In the genomic region with DNA sequence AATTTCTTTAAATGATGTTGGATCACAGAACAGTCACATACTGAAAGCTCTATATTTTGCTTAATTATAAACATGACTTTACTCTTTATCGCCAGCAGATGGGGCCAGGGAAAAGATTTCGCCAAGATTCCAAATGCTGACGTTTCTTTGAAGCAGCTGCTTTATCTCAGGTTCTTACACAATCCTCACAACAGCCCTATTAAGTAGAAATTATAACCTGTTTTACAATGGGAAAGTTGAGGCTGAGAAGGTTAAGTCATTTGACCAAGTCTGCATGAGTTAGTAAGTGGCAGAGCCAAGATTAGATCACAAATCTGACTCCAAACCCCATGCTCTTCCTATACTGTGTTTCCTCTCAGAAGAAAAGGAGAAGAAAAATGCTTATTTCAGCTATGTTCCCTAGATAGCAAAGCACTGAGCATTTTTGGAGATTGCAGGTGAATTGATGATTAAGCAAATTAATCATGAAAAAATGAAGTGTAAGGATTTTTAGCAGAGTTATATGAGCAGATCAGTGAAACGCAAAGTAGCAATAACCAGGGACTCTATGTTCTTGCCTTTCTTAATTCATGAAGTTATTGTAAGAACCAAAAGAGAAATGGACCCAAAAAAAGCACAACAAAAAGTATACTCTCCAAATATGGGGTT, we compare ENCODE assay signal across 8 cellular contexts.
DNase-seq lines count a peak whose midpoint lies in the region; ATAC-seq, FAIRE-seq and TF ChIP-seq lines count a peak whose summit lies in the region.

No MANE protein-coding gene starts in this region.

- H3K9me3 ChIP-seq in A549 (no peaks in the 10 kb centered on the region), OCI-LY1 (ENCODE audit: low read length) (0 out of 2 replicates have a peak, but pooled peaks cover 2% of the 10 kb centered on the region), osteoblast (ENCODE audit: low read depth, low read length) (no peaks in the 10 kb centered on the region)

- TF ChIP-seq POLR2A in A549 (IDR thresholded peaks at IDR 0.05; ENCODE audit: low read length) = no peak

- peak; percentile 55 to 58; a peak in 4 of 5 replicates for TF ChIP-seq RAD21 in A549 (conservative IDR thresholded peaks at IDR 0.05 in 1 of 2, IDR thresholded peaks at IDR 0.05 in 1 of 2)

- POLR2A ChIA-PET in A549 (lab: Yijun Ruan, JAX) = no interaction called here

- no peak for FAIRE-seq in A549 (lab: Jason Lieb, UNC)

- H3K27ac ChIP-seq in A549 (no peak overlapping the region), OCI-LY1 (ENCODE audit: low read depth, low read length, poor library complexity, severe bottlenecking) (no peak overlapping the region), osteoblast (ENCODE audit: low read depth, low read length) (no peak overlapping the region)

- 23% methylated on average over 4 of the region's 4 CpGs for WGBS in A549 (ENCODE audit: missing lambda C conversion rate)

- H3K36me3 ChIP-seq in OCI-LY1 (ENCODE audit: insufficient read depth, low read length) (no peaks in the 10 kb centered on the region), osteoblast (ENCODE audit: insufficient read depth, low read length) (no peaks in the 10 kb centered on the region)

- no peaks in the 10 kb centered on the region for H3K9me2 ChIP-seq in OCI-LY1 (ENCODE audit: low read depth, low read length)

- no peaks in the 10 kb centered on the region for H3F3A ChIP-seq in OCI-LY1 (ENCODE audit: insufficient read depth, low read length)

- H3K4me1 ChIP-seq in A549 (no peaks in the 10 kb centered on the region), OCI-LY1 (ENCODE audit: insufficient read depth, low read length, severe bottlenecking) (no peaks in the 10 kb centered on the region), osteoblast (ENCODE audit: insufficient read depth, low read length) (peaks cover 3% of the 10 kb centered on the region)

- H3K4me2 ChIP-seq in A549 (no peak overlapping the region; the same call in 2 of the 3 replicates), OCI-LY1 (ENCODE audit: low read length) (no peak overlapping the region), osteoblast (ENCODE audit: insufficient read depth, low read length) (no peak overlapping the region)

- H3K27me3 ChIP-seq in OCI-LY1 (ENCODE audit: insufficient read depth, low read length) (no peaks in the 10 kb centered on the region), osteoblast (ENCODE audit: insufficient read depth, low read length) (no peaks in the 10 kb centered on the region)

- TF ChIP-seq EP300 in A549 (IDR thresholded peaks at IDR 0.05) = no peak

- H3K4me3 ChIP-seq in A549 (no peak overlapping the region), OCI-LY1 (ENCODE audit: low read depth, low read length, poor library complexity, severe bottlenecking) (no peak overlapping the region), epithelial cell of proximal tubule (ENCODE audit: low read depth, low read length) (no peak overlapping the region), osteoblast (ENCODE audit: insufficient read depth, low read length) (no peak overlapping the region)

- DNase-seq in A549 (ENCODE audit: low read depth in 1 of 2, low spot score in 1 of 2) (peak; percentile 10 to 47), epithelial cell of proximal tubule (ENCODE audit: low read depth) (no peak), osteoblast (ENCODE audit: insufficient read length, low spot score, missing footprints) (peak; percentile 43), left colon (no peak), NCI-H1694 (lab: John Stamatoyannopoulos, UW) (no peak)

- TF ChIP-seq CTCF in A549 (IDR thresholded peaks at IDR 0.05) (peak; percentile 37; the same call in 2 of the 3 replicates), GM12873 (IDR thresholded peaks at IDR 0.05; ENCODE audit: insufficient read depth, low read depth, low read length, missing control alignments) (peak; percentile 39), OCI-LY1 (IDR thresholded peaks at IDR 0.05; ENCODE audit: low read length) (peak; percentile 58), epithelial cell of proximal tubule (conservative IDR thresholded peaks at IDR 0.05; ENCODE audit: low read depth, low read length) (peak; percentile 68), osteoblast (IDR thresholded peaks at IDR 0.05; ENCODE audit: extremely low read depth, low read depth, low read length) (peak; percentile 63)

- H3K79me2 ChIP-seq in OCI-LY1 (ENCODE audit: insufficient read depth, low read length) = no peaks in the 10 kb centered on the region
- no peaks in the 10 kb centered on the region for H3K79me2 ChIP-seq in osteoblast (ENCODE audit: insufficient read depth, low read length)

- intact Hi-C loops in left colon (cut with DNase I, micrococcal nuclease) = loop anchor here in 1 of 2 donors (10.0 kb wide), 1 partner anchor 878 kb away; no protein-coding TSS in a partner anchor

- H2AFZ ChIP-seq in OCI-LY1 (ENCODE audit: low read length) (no peak overlapping the region), osteoblast (ENCODE audit: low read length) (no peak overlapping the region)

- H3K9ac ChIP-seq in OCI-LY1 (ENCODE audit: low read length) = no peak overlapping the region

- no peaks in the 10 kb centered on the region for H4K20me1 ChIP-seq in OCI-LY1 (ENCODE audit: insufficient read depth, low read length)
- no peaks in the 10 kb centered on the region for H4K20me1 ChIP-seq in osteoblast (ENCODE audit: insufficient read depth, low read length)

- CTCF ChIA-PET in A549 (lab: Yijun Ruan, JAX) = interaction anchor here (0.6 to 1.2 kb wide), 3 partner anchors 21 to 71 kb away, joined by 3 read pairs; no protein-coding TSS in a partner anchor

- peak in 1 of 2 experiments; percentile 64; a peak in 2 of 6 replicates for ATAC-seq in A549
- peak; percentile 59 for ATAC-seq in HG02973 (IDR thresholded peaks at IDR 0.05; ENCODE audit: unreplicated experiment)
- ATAC-seq in left colon = no peak

TF ChIP-seq in A549, 52 proteins besides CTCF, POLR2A, EP300 and RAD21:
- TF ChIP-seq CEBPB (IDR thresholded peaks at IDR 0.05) (peak in 1 of 2 experiments; percentile 54; a peak in 1 of 4 replicates), MAFK (IDR thresholded peaks at IDR 0.05; ENCODE audit: partially characterized antibody) (peak; percentile 67), RFX5 (IDR thresholded peaks at IDR 0.05) (no peak), KDM1A (IDR thresholded peaks at IDR 0.05; ENCODE audit: low read depth) (no peak), SMC3 (IDR thresholded peaks at IDR 0.05) (peak; percentile 51), NR3C1 (IDR thresholded peaks at IDR 0.05) (no peak), FOXS1 (CRISPR knock-in tag; IDR thresholded peaks at IDR 0.05) (no peak)
- TF ChIP-seq, protein P1, sequence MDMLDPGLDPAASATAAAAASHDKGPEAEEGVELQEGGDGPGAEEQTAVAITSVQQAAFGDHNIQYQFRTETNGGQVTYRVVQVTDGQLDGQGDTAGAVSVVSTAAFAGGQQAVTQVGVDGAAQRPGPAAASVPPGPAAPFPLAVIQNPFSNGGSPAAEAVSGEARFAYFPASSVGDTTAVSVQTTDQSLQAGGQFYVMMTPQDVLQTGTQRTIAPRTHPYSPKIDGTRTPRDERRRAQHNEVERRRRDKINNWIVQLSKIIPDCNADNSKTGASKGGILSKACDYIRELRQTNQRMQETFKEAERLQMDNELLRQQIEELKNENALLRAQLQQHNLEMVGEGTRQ (IDR thresholded peaks at IDR 0.05) = no peak
- TF ChIP-seq, protein P2, sequence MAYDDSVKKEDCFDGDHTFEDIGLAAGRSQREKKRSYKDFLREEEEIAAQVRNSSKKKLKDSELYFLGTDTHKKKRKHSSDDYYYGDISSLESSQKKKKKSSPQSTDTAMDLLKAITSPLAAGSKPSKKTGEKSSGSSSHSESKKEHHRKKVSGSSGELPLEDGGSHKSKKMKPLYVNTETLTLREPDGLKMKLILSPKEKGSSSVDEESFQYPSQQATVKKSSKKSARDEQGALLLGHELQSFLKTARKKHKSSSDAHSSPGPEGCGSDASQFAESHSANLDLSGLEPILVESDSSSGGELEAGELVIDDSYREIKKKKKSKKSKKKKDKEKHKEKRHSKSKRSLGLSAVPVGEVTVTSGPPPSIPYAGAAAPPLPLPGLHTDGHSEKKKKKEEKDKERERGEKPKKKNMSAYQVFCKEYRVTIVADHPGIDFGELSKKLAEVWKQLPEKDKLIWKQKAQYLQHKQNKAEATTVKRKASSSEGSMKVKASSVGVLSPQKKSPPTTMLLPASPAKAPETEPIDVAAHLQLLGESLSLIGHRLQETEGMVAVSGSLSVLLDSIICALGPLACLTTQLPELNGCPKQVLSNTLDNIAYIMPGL (CRISPR knock-in tag; IDR thresholded peaks at IDR 0.05; ENCODE audit: borderline replicate concordance) = no peak

Comparison
In these comparisons a context has a peak if more than half of its experiments do, and no peak if none do; other contexts are left out.
1. DNase-seq: peak in A549 (2 of 2) and osteoblast (single experiment); none in epithelial cell of proximal tubule (single experiment), left colon (0 of 2) and NCI-H1694 (single experiment).
2. Peak in every context shown above with its lines, with median percentiles within 50 percentile points of each other: CTCF ChIP-seq.